Comparison of ENCODE assay signal across 17 cellular contexts in genomic region chr7:199465-200249, GRCh38. TPM values are rescaled to one million over a fixed set of nuclear protein-coding genes. Genes with fewer than 3 reads are reported as not detected.
"Had no signal": no experiment of that assay in that cellular context is flagged by ENCODE, and none has a peak within 500 bp of the region (broad histone marks: within the 10 kb centered on the region; RNA-seq: fewer than 3 reads in every experiment).

No MANE protein-coding gene starts in this region.

- H3K4me2 ChIP-seq: smooth muscle cell had no signal

- FAIRE-seq: keratinocyte had no signal

- H3K27me3 ChIP-seq: brain microvascular endothelial cell, stomach, testis had no signal

- H3K4me3 ChIP-seq: smooth muscle cell, stomach, testis had no signal

- H3K9me3 ChIP-seq: stomach, testis had no signal

- DNase-seq: activated CD4-positive, alpha-beta T cell treated with anti-CD3 and anti-CD28 coated beads, Interleukin-2, amount 10 ng/mL, durations not matched to agents 24 days and 14 days; activated CD8-positive, alpha-beta T cell treated with anti-CD3 and anti-CD28 coated beads, Interleukin-2, amount 10 ng/mL, durations not matched to agents 7 days and 5 days; activated naive CD4-positive, alpha-beta T cell treated with Interleukin-2 at 50 U/mL for 16 hours; activated T-cell treated with anti-CD3 and anti-CD28 coated beads, Interleukin-2, amount 50 U/mL, for 24 hours; brain microvascular endothelial cell; effector CD4-positive, alpha-beta T cell; hippocampal formation; midbrain; nephron progenitor cell; stimulated activated CD4-positive, alpha-beta T cell treated with anti-CD3 and anti-CD28 coated beads, Interleukin-4, amount 100 ng/mL, for 24 hours; stomach; T1000; testis had no signal

- ATAC-seq: activated CD8-positive, alpha-beta T cell treated with anti-CD3 and anti-CD28 coated beads, Interleukin-2, amount 10 ng/mL, durations not matched to agents 7 days and 5 days; stimulated activated effector memory CD8-positive, alpha-beta T cell treated with anti-CD3 and anti-CD28 coated beads, Interleukin-12 subunit alpha, Interleukin-12 subunit beta, amount 100 ng/mL, for 72 hours had no signal

- H3K27ac ChIP-seq: brain microvascular endothelial cell, stomach, testis had no signal

RNA-seq across cellular contexts. Expression of gene FAM20C, which starts 7.3 kb away (rescaled TPM):
- total RNA-seq: T-helper 1 cell treated with Interleukin-12 subunit alpha and Interleukin-12 subunit beta and Interleukin-4 antibody, amounts not matched to agents 30 ng/mL and 1 ng/mL, for 36 hours had no signal
